18 cellular contexts compared by ENCODE assay signal in the genomic region with DNA sequence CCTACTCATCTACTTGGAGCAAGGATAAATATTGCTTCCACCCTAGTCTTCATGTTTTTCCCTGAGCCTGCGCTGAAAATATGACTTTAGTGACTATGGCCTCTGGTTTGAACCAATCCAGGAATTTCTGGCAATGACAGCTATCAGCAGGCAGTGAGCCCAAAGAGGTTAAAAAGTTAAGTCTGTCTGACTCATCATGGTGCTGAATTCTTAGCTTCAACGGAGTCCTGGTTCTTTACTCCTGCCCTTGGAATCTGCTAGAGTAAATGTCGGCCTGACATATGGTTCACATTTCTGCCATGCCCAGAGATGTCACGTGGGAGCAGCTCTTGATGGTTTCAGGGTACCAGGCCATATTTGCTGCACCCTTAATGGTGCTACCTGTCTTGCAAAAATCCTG.
DNase-seq lines count a peak whose midpoint lies in the region; ATAC-seq and TF ChIP-seq lines count a peak whose summit lies in the region.
"Had no signal": no experiment of that assay in that cellular context is flagged by ENCODE, and none has a peak within 500 bp of the region (broad histone marks: within the 10 kb centered on the region; RNA-seq: fewer than 3 reads in every experiment).

No MANE protein-coding gene starts in this region.

- TF ChIP-seq CTCF in mucosa of descending colon (IDR thresholded peaks at IDR 0.05): no peak

- H3K36me3 ChIP-seq in mucosa of descending colon (ENCODE audit: low read depth): no peaks in the 10 kb centered on the region
- H3K36me3 ChIP-seq: SJSA1, upper lobe of right lung had no signal

- no peaks in the 10 kb centered on the region for H3K4me1 ChIP-seq in mucosa of descending colon (ENCODE audit: low read depth)
- H3K4me1 ChIP-seq: A549, SJSA1, upper lobe of right lung had no signal

- DNase-seq in A172 (ENCODE audit: low spot score): peak; percentile 59
- DNase-seq in HCEC 1CT: peak; percentile 3
- DNase-seq in amniotic epithelial cell (ENCODE audit: low read depth): peak; percentile 64
- peak; percentile 36 for DNase-seq in fibroblast of the conjunctiva (ENCODE audit: low read depth)
- DNase-seq in activated CD4-positive, alpha-beta T cell treated with anti-CD3 and anti-CD28 coated beads, Interleukin-2, amount 50 U/mL, for 4 hours: no peak
- no peak for DNase-seq in activated naive CD4-positive, alpha-beta T cell treated with Interleukin-2 at 50 U/mL for 16 hours
- no peak for DNase-seq in DMS79 treated with DMSO at 0.1 percent for 48 hours (lab: John Stamatoyannopoulos, UW)
- no peak for DNase-seq in mucosa of descending colon
- DNase-seq: activated CD4-positive, alpha-beta T cell treated with anti-CD3 and anti-CD28 coated beads for 36 hours; activated CD8-positive, alpha-beta memory T cell treated with anti-CD3 and anti-CD28 coated beads, Interleukin-2, amount 50 U/mL, for 48 hours; activated naive CD4-positive, alpha-beta T cell treated with anti-CD3 and anti-CD28 coated beads, Interleukin-2, amount 50 U/mL, for 16 hours; GF-D8; NCI-H146; NCI-H510A; stimulated activated naive B cell treated with anti-CD40 and anti-IgM and Interleukin-4, amounts not matched to agents 10 μg/mL and 1 μg/mL and 100 μg/mL, for 72 hours; upper lobe of right lung had no signal

- H3K9me3 ChIP-seq in mucosa of descending colon: no peaks in the 10 kb centered on the region
- H3K9me3 ChIP-seq: A549, SJSA1, upper lobe of right lung had no signal

- intact Hi-C loops in mucosa of descending colon (cut with DNase I, micrococcal nuclease): no loop called here

- no peak for ATAC-seq in mucosa of descending colon
- ATAC-seq: A549; activated CD4-positive, alpha-beta T cell treated with anti-CD3 and anti-CD28 coated beads for 36 hours; stimulated activated naive B cell treated with anti-CD40 and anti-IgM and Interleukin-4, amounts not matched to agents 10 μg/mL and 1 μg/mL and 100 μg/mL, for 72 hours; upper lobe of right lung had no signal

- no peak overlapping the region for H3K4me3 ChIP-seq in mucosa of descending colon
- H3K4me3 ChIP-seq: A549, SJSA1, upper lobe of right lung had no signal

Comparison
In these comparisons a context has a peak if more than half of its experiments do, and no peak if none do; other contexts are left out.
1. DNase-seq: peak in A172 (single experiment), HCEC 1CT (single experiment), amniotic epithelial cell (single experiment) and fibroblast of the conjunctiva (single experiment); none in activated CD4-positive, alpha-beta T cell treated with anti-CD3 and anti-CD28 coated beads, Interleukin-2, amount 50 U/mL, for 4 hours (0 of 2), activated naive CD4-positive, alpha-beta T cell treated with Interleukin-2 at 50 U/mL for 16 hours (single experiment), DMS79 treated with DMSO at 0.1 percent for 48 hours (single experiment) and mucosa of descending colon (0 of 3).